ENCODE assay signal across 1 cellular context in genomic region chrX:153644356-153645125, GRCh38.
TF ChIP-seq lines count a peak whose summit lies in the region.

No MANE protein-coding gene starts in this region.

TF ChIP-seq in WTC11, 78 proteins besides CTCF, POLR2A, EP300 and RAD21 (continued from another document):
- TF ChIP-seq ARID4B (CRISPR knock-in tag; IDR thresholded peaks at IDR 0.05; ENCODE audit: borderline replicate concordance) (no peak), IRF2 (CRISPR knock-in tag; IDR thresholded peaks at IDR 0.05; ENCODE audit: borderline replicate concordance, low read depth) (no peak), SP1 (CRISPR knock-in tag; conservative IDR thresholded peaks at IDR 0.05) (no peak), ZNF263 (CRISPR knock-in tag; IDR thresholded peaks at IDR 0.05; ENCODE audit: low read depth) (no peak), SMAD3 (CRISPR knock-in tag; IDR thresholded peaks at IDR 0.05; ENCODE audit: borderline replicate concordance) (no peak), NFYB (CRISPR knock-in tag; conservative IDR thresholded peaks at IDR 0.05; ENCODE audit: low read depth) (no peak), GRHL2 (CRISPR knock-in tag; IDR thresholded peaks at IDR 0.05; ENCODE audit: insufficient replicate concordance, severe bottlenecking) (no peak), MAX (CRISPR knock-in tag; IDR thresholded peaks at IDR 0.05) (no peak), CREM (CRISPR knock-in tag; IDR thresholded peaks at IDR 0.05) (no peak), ETV6 (CRISPR knock-in tag; IDR thresholded peaks at IDR 0.05) (no peak), ZNF671 (CRISPR knock-in tag; IDR thresholded peaks at IDR 0.05) (no peak), ZNF396 (CRISPR knock-in tag; IDR thresholded peaks at IDR 0.05; ENCODE audit: borderline replicate concordance) (no peak), MXD4 (CRISPR knock-in tag; IDR thresholded peaks at IDR 0.05; ENCODE audit: borderline replicate concordance) (no peak), ELF4 (CRISPR knock-in tag; IDR thresholded peaks at IDR 0.05; ENCODE audit: low read depth) (no peak), ZNF416 (CRISPR knock-in tag; IDR thresholded peaks at IDR 0.05) (no peak)
- TF ChIP-seq, protein P1, sequence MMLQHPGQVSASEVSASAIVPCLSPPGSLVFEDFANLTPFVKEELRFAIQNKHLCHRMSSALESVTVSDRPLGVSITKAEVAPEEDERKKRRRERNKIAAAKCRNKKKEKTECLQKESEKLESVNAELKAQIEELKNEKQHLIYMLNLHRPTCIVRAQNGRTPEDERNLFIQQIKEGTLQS (CRISPR knock-in tag; conservative IDR thresholded peaks at IDR 0.05) = no peak
- TF ChIP-seq, protein P2, sequence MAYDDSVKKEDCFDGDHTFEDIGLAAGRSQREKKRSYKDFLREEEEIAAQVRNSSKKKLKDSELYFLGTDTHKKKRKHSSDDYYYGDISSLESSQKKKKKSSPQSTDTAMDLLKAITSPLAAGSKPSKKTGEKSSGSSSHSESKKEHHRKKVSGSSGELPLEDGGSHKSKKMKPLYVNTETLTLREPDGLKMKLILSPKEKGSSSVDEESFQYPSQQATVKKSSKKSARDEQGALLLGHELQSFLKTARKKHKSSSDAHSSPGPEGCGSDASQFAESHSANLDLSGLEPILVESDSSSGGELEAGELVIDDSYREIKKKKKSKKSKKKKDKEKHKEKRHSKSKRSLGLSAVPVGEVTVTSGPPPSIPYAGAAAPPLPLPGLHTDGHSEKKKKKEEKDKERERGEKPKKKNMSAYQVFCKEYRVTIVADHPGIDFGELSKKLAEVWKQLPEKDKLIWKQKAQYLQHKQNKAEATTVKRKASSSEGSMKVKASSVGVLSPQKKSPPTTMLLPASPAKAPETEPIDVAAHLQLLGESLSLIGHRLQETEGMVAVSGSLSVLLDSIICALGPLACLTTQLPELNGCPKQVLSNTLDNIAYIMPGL (CRISPR knock-in tag; IDR thresholded peaks at IDR 0.05) = no peak
